24 cellular contexts compared by ENCODE assay signal in the genomic region with DNA sequence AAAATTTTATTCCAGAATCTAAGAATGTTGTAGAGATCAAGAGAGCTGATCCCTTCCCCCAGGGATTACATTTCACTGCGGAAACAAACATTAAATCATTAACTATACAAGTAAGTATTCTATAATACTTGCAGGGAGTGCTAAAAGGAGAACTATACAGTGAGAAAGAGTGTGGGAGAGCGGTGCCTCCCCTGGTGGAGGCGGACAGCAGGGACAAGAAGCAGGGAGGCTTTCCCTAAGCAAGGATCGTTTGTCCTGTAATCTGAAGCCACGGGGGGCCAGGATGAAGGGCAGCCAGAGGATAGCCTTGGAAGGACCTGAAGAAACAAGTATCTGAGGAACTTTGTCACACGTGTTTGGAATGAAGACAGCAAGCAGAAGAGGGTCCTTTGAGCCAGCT. TPM values are rescaled to one million over a fixed set of nuclear protein-coding genes. Genes with fewer than 3 reads are reported as not detected.
DNase-seq lines count a peak whose midpoint lies in the region; ATAC-seq, FAIRE-seq and TF ChIP-seq lines count a peak whose summit lies in the region.
"Had no signal": no experiment of that assay in that cellular context is flagged by ENCODE, and none has a peak within 500 bp of the region (broad histone marks: within the 10 kb centered on the region; RNA-seq: fewer than 3 reads in every experiment).

No MANE protein-coding gene starts in this region.

- no peak overlapping the region for H4K8ac ChIP-seq in H1 (ENCODE audit: extremely low read depth, insufficient read depth, low read length)

- H3K27me3 ChIP-seq in H1 (replicated peaks in 1 of 4; ENCODE audit: control insufficient read depth in 3 of 4, extremely low read depth in 1 of 4, insufficient read depth in 3 of 4, low read length in 3 of 4), result no peaks in the 10 kb centered on the region
- no peaks in the 10 kb centered on the region for H3K27me3 ChIP-seq in neural progenitor cell
- H3K27me3 ChIP-seq: BLaER1, esophagus muscularis mucosa, heart right ventricle, SJSA1 had no signal

- H3K27me3 Mint-ChIP-seq in Calu3 (ENCODE audit: unreplicated experiment) (no peaks in the 10 kb centered on the region), neural progenitor cell (ENCODE audit: insufficient read depth, low read depth) (peaks cover 2% of the 10 kb centered on the region)
- H3K27me3 Mint-ChIP-seq in activated CD8-positive, alpha-beta T cell treated with anti-CD3 and anti-CD28 coated beads for 36 hours, result no peaks in the 10 kb centered on the region

- no peak overlapping the region for H2AK5ac ChIP-seq in H1 (ENCODE audit: low read depth, low read length)

- H2BK20ac ChIP-seq in H1 (ENCODE audit: low read length), result no peak overlapping the region

- no peaks in the 10 kb centered on the region for H3K23me2 ChIP-seq in H1 (ENCODE audit: low read depth, low read length)

- H3K4me1 ChIP-seq in H1 (replicated peaks in 1 of 4; ENCODE audit: control insufficient read depth in 3 of 4, insufficient read depth in 4 of 4, low read length in 3 of 4), result no peaks in the 10 kb centered on the region
- H3K4me1 ChIP-seq in neural progenitor cell, result no peaks in the 10 kb centered on the region
- H3K4me1 ChIP-seq: BLaER1, esophagus muscularis mucosa, heart right ventricle, SJSA1 had no signal

- no peaks in the 10 kb centered on the region for H3K79me1 ChIP-seq in H1 (ENCODE audit: low read depth, low read length)

- BruUV-seq in Calu3 (replicated peaks; lab: Mats Ljungman, UMichigan), result no TSS peak

- TF ChIP-seq RAD21 in H1 (IDR thresholded peaks at IDR 0.05 in 1 of 2, conservative IDR thresholded peaks at IDR 0.05 in 1 of 2; ENCODE audit: low read depth in 2 of 2, low read length in 2 of 2), result peak; percentile 29 to 31; a peak in 1 of 4 replicates

- H3K27ac ChIP-seq in H1 (ENCODE audit: low read depth, low read length) (no peak overlapping the region), neural progenitor cell (no peak overlapping the region)
- H3K27ac ChIP-seq: BLaER1, esophagus muscularis mucosa, heart right ventricle, SJSA1 had no signal

- H2BK12ac ChIP-seq in H1 (ENCODE audit: low read depth, low read length), result no peak overlapping the region

- H3K79me2 ChIP-seq in H1 (ENCODE audit: control insufficient read depth in 1 of 2, insufficient read depth in 2 of 2, low read length in 2 of 2) (no peaks in the 10 kb centered on the region), neural progenitor cell (ENCODE audit: low read depth) (no peaks in the 10 kb centered on the region)

- no peaks in the 10 kb centered on the region for H3K9me3 ChIP-seq in H1 (ENCODE audit: insufficient read depth in 2 of 2, low read depth in 1 of 2, low read length in 1 of 2)
- H3K9me3 ChIP-seq in neural progenitor cell (ENCODE audit: low read depth), result no peaks in the 10 kb centered on the region
- H3K9me3 ChIP-seq: BLaER1, SJSA1 had no signal

- no peaks in the 10 kb centered on the region for H3K36me3 Mint-ChIP-seq in Calu3 (ENCODE audit: insufficient read depth, unreplicated experiment)
- no peaks in the 10 kb centered on the region for H3K36me3 Mint-ChIP-seq in neural progenitor cell
- peaks cover 3% of the 10 kb centered on the region for H3K36me3 Mint-ChIP-seq in activated CD8-positive, alpha-beta T cell treated with anti-CD3 and anti-CD28 coated beads for 36 hours (ENCODE audit: low read depth)
- H3K36me3 Mint-ChIP-seq: naive B cell had no signal

- H3K4me2 ChIP-seq in H1 (ENCODE audit: insufficient read depth in 1 of 2, low read depth in 2 of 2, low read length in 2 of 2) (no peak overlapping the region), neural progenitor cell (no peak overlapping the region)
- H3K4me2 ChIP-seq: BLaER1 had no signal

- H3K18ac ChIP-seq in H1 (ENCODE audit: extremely low read depth, low read length), result no peak overlapping the region; the same call in 1 of the 2 replicates

- POLR2A ChIA-PET in H1 (lab: Charles Lee; ENCODE audit: partially characterized antibody), result no interaction called here
- POLR2A ChIA-PET in activated CD8-positive, alpha-beta T cell treated with anti-CD3 and anti-CD28 coated beads for 36 hours (lab: Charles Lee), result no interaction called here

- no peak overlapping the region for H2BK120ac ChIP-seq in H1 (replicated peaks; ENCODE audit: low read depth, low read length)

- H2BK5ac ChIP-seq in H1 (ENCODE audit: low read depth, low read length), result no peak overlapping the region

- H3K4ac ChIP-seq in H1 (replicated peaks; ENCODE audit: insufficient read length, low read depth, low read length), result no peak overlapping the region

- H2AFZ ChIP-seq in H1 (ENCODE audit: low read length) (no peak overlapping the region), neural progenitor cell (replicated peaks) (no peak overlapping the region)

- DNase-seq in Calu3 (peak; percentile 29), NB4 (ENCODE audit: low read depth) (peak; percentile 14), H1 (ENCODE audit: low read depth in 1 of 2, low spot score in 2 of 2) (no peak), neural progenitor cell (ENCODE audit: low spot score) (peak; percentile 10), NCI-H128 (lab: John Stamatoyannopoulos, UW; ENCODE audit: unreplicated experiment) (no peak)
- no peak for DNase-seq in stimulated activated CD4-positive, alpha-beta T cell treated with anti-CD3 and anti-CD28 coated beads, Interleukin-15, amount 100 ng/mL, for 24 hours
- DNase-seq in activated CD8-positive, alpha-beta T cell treated with anti-CD3 and anti-CD28 coated beads for 36 hours, result no peak
- DNase-seq: heart right ventricle; naive B cell; NCI-H1105; NCI-H526 treated with DMSO at 0.1 percent for 48 hours; posterior cingulate gyrus; small intestine; stimulated activated CD4-positive, alpha-beta T cell treated with anti-CD3 and anti-CD28 coated beads, Interleukin-4, amount 100 ng/mL, for 4 hours; substantia nigra had no signal

- 82% methylated on average over 6 of the region's 6 CpGs; no CpG with 5 or more reads in 1 of the 2 experiments for WGBS in H1 (ENCODE audit: extremely low coverage in 1 of 2, insufficient coverage in 1 of 2, insufficient read length in 1 of 2, insufficient replicate concordance in 2 of 2, low coverage in 1 of 2, low lambda C conversion rate in 2 of 2, missing lambda C conversion rate in 1 of 2), 2 experiments

- no peak overlapping the region for H3K4me3 ChIP-seq in NB4 (ENCODE audit: low read depth, low read length)
- no peak overlapping the region for H3K4me3 ChIP-seq in H1 (ENCODE audit: extremely low read depth in 1 of 4, insufficient read depth in 2 of 4, low read depth in 3 of 4, low read length in 4 of 4)
- H3K4me3 ChIP-seq in neural progenitor cell, result no peak overlapping the region
- H3K4me3 ChIP-seq: BLaER1, esophagus muscularis mucosa, heart right ventricle, lung, SJSA1 had no signal

- H4K20me1 ChIP-seq in H1 (replicated peaks in 1 of 2; ENCODE audit: control insufficient read depth in 1 of 2, insufficient read depth in 2 of 2, low read length in 2 of 2) (no peaks in the 10 kb centered on the region), neural progenitor cell (ENCODE audit: low read depth) (no peaks in the 10 kb centered on the region)
- H4K20me1 ChIP-seq: BLaER1 had no signal

- H4K5ac ChIP-seq in H1 (ENCODE audit: insufficient read length, low read depth, low read length), result no peak overlapping the region

- intact Hi-C loops in Calu3 (cut with micrococcal nuclease; ENCODE audit: unreplicated experiment), result no loop called here
- intact Hi-C loops in activated CD8-positive, alpha-beta T cell treated with anti-CD3 and anti-CD28 coated beads for 36 hours (cut with micrococcal nuclease), result no loop called here

- CTCF ChIA-PET in Calu3 (lab: Charles Lee), result no interaction called here
- CTCF ChIA-PET in H1 (lab: Charles Lee; ENCODE audit: partially characterized antibody), result interaction anchor here (0.8 to 1.0 kb wide), 2 partner anchors 29 to 131 kb away, joined by 3 read pairs; no protein-coding TSS in a partner anchor
- CTCF ChIA-PET in activated CD8-positive, alpha-beta T cell treated with anti-CD3 and anti-CD28 coated beads for 36 hours (lab: Charles Lee), result no interaction called here

- H3K27ac Mint-ChIP-seq in Calu3 (ENCODE audit: unreplicated experiment) (no peak overlapping the region), neural progenitor cell (no peak overlapping the region)
- no peak overlapping the region for H3K27ac Mint-ChIP-seq in activated CD8-positive, alpha-beta T cell treated with anti-CD3 and anti-CD28 coated beads for 36 hours
- H3K27ac Mint-ChIP-seq: T-helper 2 cell treated with Interferon-gamma antibody and Interleukin-4, amounts not matched to agents 5 μg/mL and 100 μg/mL, for 36 hours had no signal

- ATAC-seq in HG02981 (IDR thresholded peaks at IDR 0.05; ENCODE audit: unreplicated experiment), result no peak
- ATAC-seq in activated CD8-positive, alpha-beta T cell treated with anti-CD3 and anti-CD28 coated beads for 36 hours, result no peak
- ATAC-seq: activated CD4-positive, CD25-positive, alpha-beta regulatory T cell treated with anti-CD3 and anti-CD28 coated beads, Interleukin-2, amount 50 U/mL, for 24 hours; heart right ventricle had no signal

- no peak overlapping the region for H3K14ac ChIP-seq in H1 (ENCODE audit: insufficient read length)

- no peak overlapping the region for H2BK15ac ChIP-seq in H1 (ENCODE audit: low read length)

- H3K4me1 Mint-ChIP-seq in Calu3 (ENCODE audit: low read depth, unreplicated experiment) (no peaks in the 10 kb centered on the region), neural progenitor cell (no peaks in the 10 kb centered on the region)
- peaks cover 7% of the 10 kb centered on the region for H3K4me1 Mint-ChIP-seq in activated CD8-positive, alpha-beta T cell treated with anti-CD3 and anti-CD28 coated beads for 36 hours (ENCODE audit: low read depth)
- H3K4me1 Mint-ChIP-seq: naive B cell had no signal

- no peak for FAIRE-seq in H1 (lab: Jason Lieb, UNC)
- FAIRE-seq: bronchial epithelial cell, small intestine had no signal

- TF ChIP-seq POLR2A in NB4 (IDR thresholded peaks at IDR 0.05; ENCODE audit: extremely low read depth, insufficient read length), result no peak
- no peak for TF ChIP-seq POLR2A in H1 (IDR thresholded peaks at IDR 0.05; ENCODE audit: control extremely low read depth in 1 of 2, low read depth in 2 of 2, low read length in 2 of 2)

- H3K4me3 Mint-ChIP-seq in Calu3 (ENCODE audit: low read depth, unreplicated experiment) (no peak overlapping the region), neural progenitor cell (no peak overlapping the region)
- H3K4me3 Mint-ChIP-seq in activated CD8-positive, alpha-beta T cell treated with anti-CD3 and anti-CD28 coated beads for 36 hours, result no peak overlapping the region
- H3K4me3 Mint-ChIP-seq: naive B cell; T-helper 2 cell treated with Interferon-gamma antibody and Interleukin-4, amounts not matched to agents 5 μg/mL and 100 μg/mL, for 36 hours had no signal

- no peak overlapping the region for H3K56ac ChIP-seq in H1 (replicated peaks; ENCODE audit: insufficient read length, low read depth, low read length)

- no peaks in the 10 kb centered on the region for H3K36me3 ChIP-seq in H1 (ENCODE audit: control insufficient read depth in 2 of 4, insufficient read depth in 4 of 4, low read length in 3 of 4)
- H3K36me3 ChIP-seq in neural progenitor cell, result no peaks in the 10 kb centered on the region
- H3K36me3 ChIP-seq: BLaER1, esophagus muscularis mucosa, heart right ventricle, SJSA1 had no signal

- no peak for TF ChIP-seq CTCF in Calu3 (IDR thresholded peaks at IDR 0.05; ENCODE audit: unreplicated experiment)
- no peak for TF ChIP-seq CTCF in NB4 (IDR thresholded peaks at IDR 0.05; ENCODE audit: low read depth, low read length)
- TF ChIP-seq CTCF in H1 (IDR thresholded peaks at IDR 0.05; ENCODE audit: control extremely low read depth in 1 of 3, insufficient read depth in 1 of 3, low read depth in 1 of 3, low read length in 3 of 3), result peak in 2 of 3 experiments; percentile 36 to 56; a peak in 2 of 4 replicates
- TF ChIP-seq CTCF in neural progenitor cell (IDR thresholded peaks at IDR 0.05), result peak; percentile 13
- no peak for TF ChIP-seq CTCF in activated CD8-positive, alpha-beta T cell treated with anti-CD3 and anti-CD28 coated beads for 36 hours (IDR thresholded peaks at IDR 0.05)

- H4K91ac ChIP-seq in H1 (replicated peaks; ENCODE audit: insufficient read length, low read length), result no peak overlapping the region

- H3K23ac ChIP-seq in H1 (ENCODE audit: insufficient read length), result no peak overlapping the region

- TF ChIP-seq EP300 in H1 (IDR thresholded peaks at IDR 0.05; ENCODE audit: borderline replicate concordance in 1 of 2, low read depth in 2 of 2, low read length in 2 of 2), result no peak

- H3F3A ChIP-seq in neural progenitor cell (ENCODE audit: low read depth), result no peaks in the 10 kb centered on the region

- H3K9ac ChIP-seq in H1 (replicated peaks in 1 of 4; ENCODE audit: extremely low read depth in 1 of 4, low read depth in 3 of 4, low read length in 3 of 4) (no peak overlapping the region), neural progenitor cell (no peak overlapping the region)
- H3K9ac ChIP-seq: BLaER1 had no signal

- H3K9me3 Mint-ChIP-seq in Calu3 (ENCODE audit: low read depth, unreplicated experiment) (peaks cover 3% of the 10 kb centered on the region), neural progenitor cell (peaks cover 10% of the 10 kb centered on the region)
- peaks cover 8% of the 10 kb centered on the region for H3K9me3 Mint-ChIP-seq in activated CD8-positive, alpha-beta T cell treated with anti-CD3 and anti-CD28 coated beads for 36 hours

RNA-seq across cellular contexts. Expression of a gene that starts 40.1 kb away (rescaled TPM):
- total RNA-seq in Calu3 (2022), result not detected in 2 replicates
- not detected in 2 replicates for total RNA-seq in H1 (2021; fragmentation: NEBNext Ultra II Directional; extraction: Animal tissue kit (Norgen Biotek cat#: 25700))
- polyA plus RNA-seq in H1 (2011; rRNA removed), result not detected in 2 replicates
- not detected for polyA plus RNA-seq in H1 (2011; cell fraction: cytosol; rRNA removed)
- polyA plus RNA-seq in H1 (2011; cell fraction: nucleus; rRNA removed), result not detected
- not detected in 4 replicates for polyA plus RNA-seq in H1 (2012, experiment 1 of 2)
- polyA plus RNA-seq in H1 (2012, experiment 2 of 2), result not detected
- polyA plus RNA-seq in H1 (2013, experiment 1 of 2), result not detected
- polyA plus RNA-seq in H1 (2013, experiment 2 of 2), result not detected
- not detected in 2 replicates for polyA minus RNA-seq in H1 (2011; rRNA and poly(A)+ RNA removed)
- not detected for polyA minus RNA-seq in H1 (2011; cell fraction: cytosol; rRNA and poly(A)+ RNA removed)
- not detected for polyA minus RNA-seq in H1 (2011; cell fraction: nucleus; rRNA and poly(A)+ RNA removed)
- total RNA-seq in neural progenitor cell (ENCODE audit: low replicate concordance), result not detected in 2 replicates
- not detected for total RNA-seq in activated CD8-positive, alpha-beta T cell treated with anti-CD3 and anti-CD28 coated beads for 36 hours
- total RNA-seq: bronchial epithelial cell, dermis microvascular lymphatic vessel endothelial cell, esophagus muscularis mucosa, SJSA1 had no signal
- polyA plus RNA-seq: small intestine had no signal

Comparison
In these comparisons a context has a peak if more than half of its experiments do, and no peak if none do; other contexts are left out.
1. DNase-seq: peak in Calu3 (single experiment), NB4 (single experiment) and neural progenitor cell (single experiment); none in H1 (0 of 2), stimulated activated CD4-positive, alpha-beta T cell treated with anti-CD3 and anti-CD28 coated beads, Interleukin-15, amount 100 ng/mL, for 24 hours (single experiment), NCI-H128 (single experiment) and activated CD8-positive, alpha-beta T cell treated with anti-CD3 and anti-CD28 coated beads for 36 hours (single experiment).
2. CTCF ChIP-seq: peak in H1 (2 of 3) and neural progenitor cell (single experiment); none in Calu3 (single experiment), NB4 (single experiment) and activated CD8-positive, alpha-beta T cell treated with anti-CD3 and anti-CD28 coated beads for 36 hours (single experiment).